In genomic region chr18:63004466-63005089, GRCh38 we compare ENCODE assay signal across 24 cellular contexts.
DNase-seq lines count a peak whose midpoint lies in the region; ATAC-seq and TF ChIP-seq lines count a peak whose summit lies in the region.
"Had no signal": no experiment of that assay in that cellular context is flagged by ENCODE, and none has a peak within 500 bp of the region (broad histone marks: within the 10 kb centered on the region; RNA-seq: fewer than 3 reads in every experiment).

No MANE protein-coding gene starts in this region.

- no peaks in the 10 kb centered on the region for H4K20me1 ChIP-seq in BLaER1

- H3K9me3 ChIP-seq in BLaER1 (peaks cover 33% of the 10 kb centered on the region), body of pancreas (no peaks in the 10 kb centered on the region)
- H3K9me3 ChIP-seq: A549, MG63 had no signal

- H3K27ac ChIP-seq in BLaER1: peak overlapping the region; percentile 22; the same call in 1 of the 2 replicates
- no peak overlapping the region for H3K27ac ChIP-seq in body of pancreas
- H3K27ac ChIP-seq: A549, HL-60, SK-N-MC had no signal

- TF ChIP-seq POLR2A in body of pancreas (IDR thresholded peaks at IDR 0.05): no peak

- no peaks in the 10 kb centered on the region for H3K9me3 Mint-ChIP-seq in osteocyte (ENCODE audit: unreplicated experiment)
- no peaks in the 10 kb centered on the region for H3K9me3 Mint-ChIP-seq in MCF 10A (ENCODE audit: unreplicated experiment)
- H3K9me3 Mint-ChIP-seq: CD8-positive, alpha-beta memory T cell; H9 had no signal

- peak; percentile 20 for DNase-seq in GM13976 (ENCODE audit: low spot score)
- no peak for DNase-seq in body of pancreas
- peak; percentile 66 for DNase-seq in osteocyte (ENCODE audit: extremely low spot score, unreplicated experiment)
- no peak for DNase-seq in MCF 10A (ENCODE audit: unreplicated experiment)
- DNase-seq in activated T-cell treated with anti-CD3 and anti-CD28 coated beads, Interleukin-2, amount 50 U/mL, for 1 hour: no peak
- DNase-seq in NCI-H526 treated with DMSO at 0.1 percent for 48 hours (lab: John Stamatoyannopoulos, UW): no peak
- DNase-seq: C1 segment of cervical spinal cord; CD8-positive, alpha-beta memory T cell; H9; IMR-90; Karpas-422; MG63; NCI-H1092 treated with DMSO at 0.1 percent for 48 hours; NCI-H146; NCI-H2081; NCI-H2171 treated with DMSO at 0.1 percent for 48 hours; NCI-H446; NCI-H69; Right ventricle myocardium superior had no signal

- no peak overlapping the region for H3K4me3 Mint-ChIP-seq in osteocyte (ENCODE audit: unreplicated experiment)
- H3K4me3 Mint-ChIP-seq in MCF 10A (ENCODE audit: unreplicated experiment): no peak overlapping the region
- H3K4me3 Mint-ChIP-seq: H9 had no signal

- no peak overlapping the region for H3K9ac ChIP-seq in BLaER1

- peaks cover 8% of the 10 kb centered on the region for H3K4me1 Mint-ChIP-seq in osteocyte (ENCODE audit: unreplicated experiment)
- H3K4me1 Mint-ChIP-seq in MCF 10A (ENCODE audit: insufficient read depth, unreplicated experiment): peaks cover 10% of the 10 kb centered on the region
- H3K4me1 Mint-ChIP-seq: CD8-positive, alpha-beta memory T cell had no signal

- CTCF ChIA-PET in MCF 10A (lab: Yijun Ruan, JAX): interaction anchor here (0.6 to 1.6 kb wide), 3 partner anchors 11 to 22 kb away, joined by 3 to 6 read pairs (median 3); no protein-coding TSS in a partner anchor

- H3K27me3 Mint-ChIP-seq in osteocyte (ENCODE audit: unreplicated experiment) (peaks cover 16% of the 10 kb centered on the region), MCF 10A (ENCODE audit: insufficient read depth, unreplicated experiment) (no peaks in the 10 kb centered on the region)

- peak overlapping the region; percentile 3; the same call in 1 of the 2 replicates for H3K4me2 ChIP-seq in BLaER1
- H3K4me2 ChIP-seq: A549 had no signal

- ATAC-seq in body of pancreas (peak; percentile 31), GM21723 (IDR thresholded peaks at IDR 0.05; ENCODE audit: unreplicated experiment) (no peak)
- ATAC-seq: A549 had no signal

- H3K27ac Mint-ChIP-seq in osteocyte (ENCODE audit: unreplicated experiment) (no peak overlapping the region), MCF 10A (ENCODE audit: low read depth, unreplicated experiment) (no peak overlapping the region)
- H3K27ac Mint-ChIP-seq: CD8-positive, alpha-beta memory T cell had no signal

- no peaks in the 10 kb centered on the region for H3K36me3 Mint-ChIP-seq in osteocyte (ENCODE audit: unreplicated experiment)
- H3K36me3 Mint-ChIP-seq in MCF 10A (ENCODE audit: insufficient read depth, unreplicated experiment): no peaks in the 10 kb centered on the region
- H3K36me3 Mint-ChIP-seq: CD8-positive, alpha-beta memory T cell had no signal

- H3K4me3 ChIP-seq in BLaER1: no peak overlapping the region
- no peak overlapping the region for H3K4me3 ChIP-seq in body of pancreas
- H3K4me3 ChIP-seq: A549, MG63, SK-N-MC had no signal

- WGBS in body of pancreas, 2 donors: 55 to 61% methylated on average over 7 to 9 of the region's 9 CpGs

- H3K4me1 ChIP-seq in BLaER1: peaks cover 14% of the 10 kb centered on the region
- peaks cover 9% of the 10 kb centered on the region for H3K4me1 ChIP-seq in body of pancreas
- H3K4me1 ChIP-seq: A549 had no signal

- H3K27me3 ChIP-seq in BLaER1 (no peaks in the 10 kb centered on the region), body of pancreas (no peaks in the 10 kb centered on the region)
- H3K27me3 ChIP-seq: MG63 had no signal

- POLR2A ChIA-PET in MCF 10A (lab: Yijun Ruan, JAX): no interaction called here

- BruUV-seq in MCF 10A (replicated peaks; lab: Mats Ljungman, UMichigan): no TSS peak

- no peak for TF ChIP-seq CTCF in GM13976 (IDR thresholded peaks at IDR 0.05; ENCODE audit: borderline replicate concordance, control extremely low read depth, extremely low read depth, insufficient read depth, missing control alignments)
- no peak for TF ChIP-seq CTCF in body of pancreas (IDR thresholded peaks at IDR 0.05)
- TF ChIP-seq CTCF in osteocyte (IDR thresholded peaks at IDR 0.05): no peak
- TF ChIP-seq CTCF in MCF 10A (IDR thresholded peaks at IDR 0.05; ENCODE audit: unreplicated experiment): no peak

- H3K36me3 ChIP-seq in BLaER1 (no peaks in the 10 kb centered on the region), body of pancreas (replicated peaks in 1 of 2; ENCODE audit: insufficient read depth in 1 of 2, low read depth in 2 of 2) (no peaks in the 10 kb centered on the region)
- H3K36me3 ChIP-seq: MG63 had no signal

- intact Hi-C loops in body of pancreas (cut with DNase I) (no loop called here), MCF 10A (cut with micrococcal nuclease) (no loop called here)

- in situ Hi-C loops in GM13976 (cut with MboI; ENCODE audit: low sequenced_read_pairs, unreplicated experiment): no loop called here

Comparison
In these comparisons a context has a peak if more than half of its experiments do, and no peak if none do; other contexts are left out.
1. DNase-seq: peak in GM13976 (single experiment) and osteocyte (single experiment); none in body of pancreas (0 of 4), MCF 10A (single experiment), activated T-cell treated with anti-CD3 and anti-CD28 coated beads, Interleukin-2, amount 50 U/mL, for 1 hour (single experiment) and NCI-H526 treated with DMSO at 0.1 percent for 48 hours (single experiment).